In the genomic region with DNA sequence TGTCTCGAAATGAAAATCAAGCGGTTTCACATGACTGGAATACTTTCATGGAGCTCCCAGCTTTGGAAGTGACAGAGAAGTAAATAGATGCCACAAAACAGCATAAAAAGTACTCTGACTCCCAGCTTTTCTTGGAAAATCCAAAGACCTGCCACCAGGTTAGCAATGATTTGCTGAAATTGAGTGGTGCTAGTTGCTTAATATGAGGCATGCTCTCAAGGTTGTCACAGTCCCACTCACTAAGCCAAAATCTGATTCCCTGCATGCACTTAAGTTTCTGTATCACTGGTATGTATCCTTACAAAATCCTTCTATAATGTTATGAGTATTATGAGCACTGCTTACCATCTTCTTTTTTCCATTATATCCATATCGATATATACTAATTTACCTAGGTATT, we compare ENCODE assay signal across 24 cellular contexts. TPM values are rescaled to one million over a fixed set of nuclear protein-coding genes. Genes with fewer than 3 reads are reported as not detected.
"Had no signal": no experiment of that assay in that cellular context is flagged by ENCODE, and none has a peak within 500 bp of the region (broad histone marks: within the 10 kb centered on the region; RNA-seq: fewer than 3 reads in every experiment).

No MANE protein-coding gene starts in this region.

- H3K36me3 ChIP-seq: MG63, SJCRH30 had no signal

- H3K36me3 Mint-ChIP-seq: T-cell had no signal

- H3K4me3 ChIP-seq: MG63, SJCRH30 had no signal

- H3K27me3 ChIP-seq: MG63, SJCRH30 had no signal

- H3K4me1 Mint-ChIP-seq: T-cell had no signal

- ATAC-seq: Right ventricle myocardium inferior, T-cell had no signal

- DNase-seq: KBM-7, MG63, NCI-H1092, NCI-H1105 treated with DMSO at 0.1 percent for 48 hours, NCI-H1417 treated with DMSO at 0.1 percent for 48 hours, NCI-H146, NCI-H1694 treated with DMSO at 0.1 percent for 48 hours, NCI-H1930, NCI-H2081 treated with DMSO at 0.1 percent for 48 hours, NCI-H2171, NCI-H226, NCI-H446, NCI-H510A, NCI-H524 treated with DMSO at 0.1 percent for 48 hours, NCI-H69, NCI-H774, SHP77 treated with DMSO at 0.1 percent for 48 hours, SJCRH30, SW 1271, T-cell had no signal

- H3K4me3 Mint-ChIP-seq: T-cell had no signal

- H3K27ac ChIP-seq: SJCRH30 had no signal

- H3K27ac Mint-ChIP-seq: T-cell had no signal

- H3K4me1 ChIP-seq: SJCRH30 had no signal

- H3K9me3 ChIP-seq: SJCRH30 had no signal

RNA-seq across cellular contexts. Expression of a gene that starts 13.0 kb away (rescaled TPM):
- total RNA-seq: SJCRH30 had no signal

RNA-seq across cellular contexts. Expression of a gene that starts 50.6 kb away (rescaled TPM):
- total RNA-seq: HT-29, LHCN-M2, RPMI7951, SJCRH30, T-cell had no signal
